In the genomic region with DNA sequence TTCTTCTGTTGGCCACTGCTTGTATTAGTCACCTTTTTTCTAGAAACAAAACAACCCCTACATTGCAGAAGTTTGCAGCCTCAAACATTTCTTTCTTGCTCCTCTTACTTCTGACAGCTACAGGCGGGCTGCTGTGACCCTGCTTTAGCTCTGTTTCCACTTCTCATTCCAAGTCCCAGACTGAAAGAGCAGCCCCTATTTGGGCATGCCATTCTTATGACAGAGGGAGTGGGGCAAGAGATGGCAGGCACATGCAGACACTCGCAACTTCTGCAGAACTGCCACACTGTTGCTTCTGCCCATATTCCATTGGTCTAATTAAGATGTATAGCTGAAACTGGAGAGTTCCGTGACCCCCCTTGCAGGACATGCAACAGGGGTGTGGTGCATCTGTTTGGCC, we compare ENCODE assay signal across 30 cellular contexts.
"Had no signal": no experiment of that assay in that cellular context is flagged by ENCODE, and none has a peak within 500 bp of the region (broad histone marks: within the 10 kb centered on the region; RNA-seq: fewer than 3 reads in every experiment).

No MANE protein-coding gene starts in this region.

- H3K9ac ChIP-seq: neural progenitor cell had no signal

- H3K9me3 ChIP-seq: neutrophil, pancreas, prostate gland, right atrium auricular region, right lobe of liver, sigmoid colon, suprapubic skin, testis, tibial artery, transverse colon, upper lobe of left lung, vagina had no signal

- H3K27ac ChIP-seq: neural progenitor cell, neutrophil, pancreas, prostate gland, right atrium auricular region, right lobe of liver, sigmoid colon, skin epidermis, spleen, suprapubic skin, testis, tibial artery, transverse colon, upper lobe of left lung, vagina had no signal

- H3K4me3 ChIP-seq: neural progenitor cell, pancreas, prostate gland, right atrium auricular region, right lobe of liver, sigmoid colon, skin epidermis, smooth muscle cell, spleen, suprapubic skin, testis, tibial artery, transverse colon, upper lobe of left lung, vagina had no signal

- DNase-seq: naive thymus-derived CD4-positive, alpha-beta T cell; natural killer cell; nucleus accumbens; pancreas; retina; right lobe of liver; sigmoid colon; spleen; stimulated activated CD4-positive, alpha-beta T cell treated with anti-CD3 and anti-CD28 coated beads, Interleukin-12 subunit alpha, Interleukin-12 subunit beta, amount 100 ng/mL, for 4 hours; stimulated activated CD4-positive, alpha-beta T cell treated with anti-CD3 and anti-CD28 coated beads, Interleukin-1b, Interleukin-23, amount 100 ng/mL, for 48 hours; stimulated activated CD4-positive, alpha-beta T cell treated with anti-CD3 and anti-CD28 coated beads, Interleukin-4, amount 100 ng/mL, for 1 hour; stimulated activated CD4-positive, alpha-beta T cell treated with anti-CD3 and anti-CD28 coated beads, Interleukin-4, amount 100 ng/mL, for 4 hours; stimulated activated CD8-positive, alpha-beta memory T cell treated with anti-CD3 and anti-CD28 coated beads, Interleukin-4, amount 100 ng/mL, for 48 hours; stimulated activated naive CD4-positive, alpha-beta T cell; stimulated activated naive CD8-positive, alpha-beta T cell treated with anti-CD3 and anti-CD28 coated beads, Interleukin-15, amount 100 ng/mL, for 72 hours; stimulated activated naive CD8-positive, alpha-beta T cell treated with anti-CD3 and anti-CD28 coated beads, Interleukin-15, Interleukin-2, amounts not matched to agents 100 U/mL and 50 U/mL, for 24 hours; substantia nigra; testis; tibial artery; transverse colon; upper lobe of left lung had no signal

- ATAC-seq: naive thymus-derived CD4-positive, alpha-beta T cell; natural killer cell; pancreas; right lobe of liver; stimulated activated memory B cell treated with anti-CD40 and anti-IgM and Interleukin-4, amounts not matched to agents 10 μg/mL and 1 μg/mL and 100 μg/mL, for 72 hours; stimulated activated naive CD8-positive, alpha-beta T cell treated with anti-CD3 and anti-CD28 coated beads, Interleukin-15, amount 100 ng/mL, for 72 hours; stimulated activated naive CD8-positive, alpha-beta T cell treated with anti-CD3 and anti-CD28 coated beads, Interleukin-15, Interleukin-2, amounts not matched to agents 100 U/mL and 50 U/mL, for 24 hours had no signal

- H3K27me3 ChIP-seq: neural progenitor cell, neutrophil, pancreas, right atrium auricular region, right lobe of liver, sigmoid colon, spleen, suprapubic skin, testis, tibial artery, transverse colon, upper lobe of left lung, vagina had no signal

- H3K36me3 ChIP-seq: neural progenitor cell, neutrophil, pancreas, prostate gland, right atrium auricular region, right lobe of liver, sigmoid colon, spleen, suprapubic skin, tibial artery, transverse colon, upper lobe of left lung, vagina had no signal

- H3K4me2 ChIP-seq: neural progenitor cell, smooth muscle cell had no signal

- H3K4me1 ChIP-seq: pancreas, prostate gland, right atrium auricular region, right lobe of liver, sigmoid colon, spleen, suprapubic skin, testis, tibial artery, transverse colon, upper lobe of left lung, vagina had no signal

- H2AFZ ChIP-seq: neural progenitor cell had no signal
